30 cellular contexts compared by ENCODE assay signal in the genomic region with DNA sequence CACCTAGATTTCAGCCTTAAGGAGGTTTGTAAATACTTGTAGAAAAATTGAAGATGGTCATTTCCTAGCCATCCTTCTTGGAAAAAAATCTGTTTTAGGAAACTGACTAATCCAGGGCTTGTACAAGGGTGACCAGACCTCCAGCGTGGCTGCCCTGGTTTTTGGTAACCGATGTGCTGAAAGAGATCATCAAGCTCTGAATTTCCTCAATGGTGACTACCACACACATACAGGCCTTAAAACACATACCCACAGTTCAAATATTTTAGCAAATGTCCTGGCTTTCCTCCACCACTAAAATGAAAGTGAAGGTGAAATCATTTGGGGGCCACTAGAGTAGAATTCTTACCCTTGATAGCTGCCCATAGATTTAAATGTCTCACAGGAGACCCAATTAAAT.
DNase-seq lines count a peak whose midpoint lies in the region; ATAC-seq and TF ChIP-seq lines count a peak whose summit lies in the region.
"Had no signal": no experiment of that assay in that cellular context is flagged by ENCODE, and none has a peak within 500 bp of the region (broad histone marks: within the 10 kb centered on the region; RNA-seq: fewer than 3 reads in every experiment).

No MANE protein-coding gene starts in this region.

- H2BK12ac ChIP-seq in mesenchymal stem cell (ENCODE audit: low read length in 2 of 2): no peak overlapping the region

- no peak overlapping the region for H2BK5ac ChIP-seq in mesenchymal stem cell (ENCODE audit: low read depth, low read length, poor library complexity, severe bottlenecking)

- no peak overlapping the region for H4K91ac ChIP-seq in mesenchymal stem cell (ENCODE audit: low read length)

- POLR2A ChIA-PET in activated CD4-positive, alpha-beta memory T cell treated with anti-CD3 and anti-CD28 coated beads, Interleukin-2, amount 10 ng/mL, durations not matched to agents 7 days and 5 days (lab: Charles Lee): no interaction called here
- POLR2A ChIA-PET in activated CD4-positive, alpha-beta memory T cell treated with anti-CD3 and anti-CD28 coated beads for 36 hours (lab: Charles Lee): no interaction called here

- H2BK120ac ChIP-seq in mesenchymal stem cell (ENCODE audit: low read depth, low read length): no peak overlapping the region

- H3K4me1 ChIP-seq in mesenchymal stem cell (ENCODE audit: control insufficient read depth, insufficient read depth, low read depth, low read length) (peaks cover 7% of the 10 kb centered on the region), suprapubic skin (peaks cover 11% of the 10 kb centered on the region)

- peaks cover 29% of the 10 kb centered on the region for H3K36me3 Mint-ChIP-seq in activated CD4-positive, alpha-beta memory T cell treated with anti-CD3 and anti-CD28 coated beads, Interleukin-2, amount 10 ng/mL, durations not matched to agents 7 days and 5 days (ENCODE audit: low read depth)
- peaks cover 6% of the 10 kb centered on the region for H3K36me3 Mint-ChIP-seq in activated CD4-positive, alpha-beta memory T cell treated with anti-CD3 and anti-CD28 coated beads for 36 hours
- no peaks in the 10 kb centered on the region for H3K36me3 Mint-ChIP-seq in activated T-helper 17 cell treated with anti-CD3 and anti-CD28 coated beads, Interleukin-2, amount 50 U/mL, for 72 hours (ENCODE audit: low read depth)
- H3K36me3 Mint-ChIP-seq: memory B cell had no signal

- H3K79me1 ChIP-seq in mesenchymal stem cell (replicated peaks; ENCODE audit: low read length, poor library complexity, severe bottlenecking): no peaks in the 10 kb centered on the region

- H2BK15ac ChIP-seq in mesenchymal stem cell (ENCODE audit: low read depth, poor library complexity, severe bottlenecking): no peak overlapping the region

- no peak for TF ChIP-seq CTCF in suprapubic skin (IDR thresholded peaks at IDR 0.05)

- H3K14ac ChIP-seq in mesenchymal stem cell (ENCODE audit: low read length in 2 of 2): no peak overlapping the region

- ATAC-seq in activated T-helper 17 cell treated with anti-CD3 and anti-CD28 coated beads, Interleukin-2, amount 50 U/mL, for 72 hours (replicated peaks): no peak
- ATAC-seq: A549; gastroesophageal sphincter; left colon; stimulated activated naive CD8-positive, alpha-beta T cell treated with anti-CD3 and anti-CD28 coated beads, Interleukin-15, Interleukin-2, amounts not matched to agents 100 U/mL and 50 U/mL, for 24 hours had no signal

- no peak overlapping the region for H3K23ac ChIP-seq in mesenchymal stem cell (ENCODE audit: low read length in 2 of 2)

- no peak overlapping the region for H3K9ac ChIP-seq in mesenchymal stem cell (ENCODE audit: low read length)

- H3K4me3 ChIP-seq in mesenchymal stem cell (ENCODE audit: insufficient read depth in 1 of 2, low read depth in 1 of 2, low read length in 2 of 2) (no peak overlapping the region), suprapubic skin (no peak overlapping the region)
- H3K4me3 ChIP-seq: A549, gastroesophageal sphincter, MG63, prostate gland, tibial artery had no signal

- no peak for TF ChIP-seq EP300 in suprapubic skin (IDR thresholded peaks at IDR 0.05)

- no peak overlapping the region for H2AK5ac ChIP-seq in mesenchymal stem cell (ENCODE audit: low read length, severe bottlenecking)

- WGBS in mesenchymal stem cell: 29% methylated on average over 2 of the region's 2 CpGs
- WGBS in suprapubic skin: 95% methylated on average over 2 of the region's 2 CpGs

- H3K27me3 ChIP-seq in mesenchymal stem cell (ENCODE audit: control insufficient read depth in 1 of 2, insufficient read depth in 1 of 2, low read length in 2 of 2) (no peaks in the 10 kb centered on the region), suprapubic skin (no peaks in the 10 kb centered on the region)
- H3K27me3 ChIP-seq: gastroesophageal sphincter, MG63, neutrophil, tibial artery had no signal

- CTCF ChIA-PET in activated CD4-positive, alpha-beta memory T cell treated with anti-CD3 and anti-CD28 coated beads, Interleukin-2, amount 10 ng/mL, durations not matched to agents 7 days and 5 days (lab: Charles Lee): no interaction called here
- CTCF ChIA-PET in activated CD4-positive, alpha-beta memory T cell treated with anti-CD3 and anti-CD28 coated beads for 36 hours (lab: Charles Lee): no interaction called here

- H3K36me3 ChIP-seq in mesenchymal stem cell (ENCODE audit: control insufficient read depth in 1 of 2, insufficient read depth in 2 of 2, low read depth in 1 of 2, low read length in 2 of 2) (no peaks in the 10 kb centered on the region), suprapubic skin (no peaks in the 10 kb centered on the region)
- H3K36me3 ChIP-seq: gastroesophageal sphincter, MG63, neutrophil, prostate gland, tibial artery had no signal

- H4K8ac ChIP-seq in mesenchymal stem cell (ENCODE audit: low read length): no peak overlapping the region

- no peak overlapping the region for H3K4me2 ChIP-seq in mesenchymal stem cell (ENCODE audit: low read length, poor library complexity, severe bottlenecking)
- H3K4me2 ChIP-seq: A549 had no signal

- intact Hi-C loops in activated CD4-positive, alpha-beta memory T cell treated with anti-CD3 and anti-CD28 coated beads for 36 hours (cut with micrococcal nuclease): loop anchor here (5.0 to 10.0 kb wide), 2 partner anchors 209 to 428 kb away; no protein-coding TSS in a partner anchor

- H3K9me3 ChIP-seq in mesenchymal stem cell (ENCODE audit: control insufficient read depth, low read length): no peaks in the 10 kb centered on the region
- H3K9me3 ChIP-seq in suprapubic skin: no peaks in the 10 kb centered on the region
- H3K9me3 ChIP-seq: A549, gastroesophageal sphincter, MG63, neutrophil, prostate gland, tibial artery had no signal

- H3K27ac ChIP-seq in mesenchymal stem cell (ENCODE audit: low read length, poor library complexity, severe bottlenecking) (no peak overlapping the region), suprapubic skin (no peak overlapping the region)
- H3K27ac ChIP-seq: A549, gastroesophageal sphincter, neutrophil, prostate gland, tibial artery had no signal

- no peak for DNase-seq in activated CD4-positive, alpha-beta memory T cell treated with anti-CD3 and anti-CD28 coated beads, Interleukin-2, amount 10 ng/mL, durations not matched to agents 7 days and 5 days
- no peak for DNase-seq in activated CD4-positive, alpha-beta memory T cell treated with anti-CD3 and anti-CD28 coated beads for 36 hours
- DNase-seq in ELR (ENCODE audit: low read depth): peak; percentile 25
- DNase-seq in mesenchymal stem cell: peak; percentile 22
- no peak for DNase-seq in suprapubic skin (ENCODE audit: low spot score in 2 of 2)
- DNase-seq in foreskin melanocyte: no peak
- DNase-seq in stimulated activated naive CD4-positive, alpha-beta T cell (lab: John Stamatoyannopoulos, UW): no peak
- DNase-seq: activated CD4-positive, alpha-beta T cell treated with anti-CD3 and anti-CD28 coated beads, Interleukin-2, amount 50 U/mL, for 48 hours; activated CD4-positive, CD25-positive, alpha-beta regulatory T cell; activated naive CD4-positive, alpha-beta T cell treated with anti-CD3 and anti-CD28 coated beads for 36 hours; COR-L47; DMS53; H9; hippocampal formation; immature natural killer cell; left colon; MG63; NCI-H2029; NCI-H524 treated with DMSO at 0.1 percent for 48 hours; NK-92 treated with Interleukin-12 subunit alpha and Interleukin-12 subunit beta, amount 100 ng/mL, for 24 hours; SHP77; stimulated activated naive CD8-positive, alpha-beta T cell treated with anti-CD3 and anti-CD28 coated beads, Interleukin-15, Interleukin-2, amounts not matched to agents 100 U/mL and 50 U/mL, for 24 hours; SW 1271; tibial artery had no signal

- peak overlapping the region; percentile 17 for H3K27ac Mint-ChIP-seq in activated CD4-positive, alpha-beta memory T cell treated with anti-CD3 and anti-CD28 coated beads, Interleukin-2, amount 10 ng/mL, durations not matched to agents 7 days and 5 days
- H3K27ac Mint-ChIP-seq in activated CD4-positive, alpha-beta memory T cell treated with anti-CD3 and anti-CD28 coated beads for 36 hours: no peak overlapping the region
- H3K27ac Mint-ChIP-seq in activated T-helper 17 cell treated with anti-CD3 and anti-CD28 coated beads, Interleukin-2, amount 50 U/mL, for 72 hours: peak overlapping the region; percentile 82
- H3K27ac Mint-ChIP-seq: activated naive CD4-positive, alpha-beta T cell treated with anti-CD3 and anti-CD28 coated beads for 36 hours; H9; immature natural killer cell; memory B cell had no signal

- H3K4ac ChIP-seq in mesenchymal stem cell (ENCODE audit: low read depth in 1 of 2, low read length in 2 of 2): no peak overlapping the region

- TF ChIP-seq POLR2A in suprapubic skin (IDR thresholded peaks at IDR 0.05): no peak

- peaks cover 8% of the 10 kb centered on the region for H3K9me3 Mint-ChIP-seq in activated CD4-positive, alpha-beta memory T cell treated with anti-CD3 and anti-CD28 coated beads, Interleukin-2, amount 10 ng/mL, durations not matched to agents 7 days and 5 days
- no peaks in the 10 kb centered on the region for H3K9me3 Mint-ChIP-seq in activated CD4-positive, alpha-beta memory T cell treated with anti-CD3 and anti-CD28 coated beads for 36 hours
- H3K9me3 Mint-ChIP-seq in activated T-helper 17 cell treated with anti-CD3 and anti-CD28 coated beads, Interleukin-2, amount 50 U/mL, for 72 hours: peaks cover 6% of the 10 kb centered on the region
- H3K9me3 Mint-ChIP-seq: activated naive CD4-positive, alpha-beta T cell treated with anti-CD3 and anti-CD28 coated beads for 36 hours; H9; immature natural killer cell; memory B cell had no signal

- no peak overlapping the region for H3K18ac ChIP-seq in mesenchymal stem cell (ENCODE audit: low read depth in 1 of 2, low read length in 2 of 2)

- no peaks in the 10 kb centered on the region for H3K27me3 Mint-ChIP-seq in activated CD4-positive, alpha-beta memory T cell treated with anti-CD3 and anti-CD28 coated beads, Interleukin-2, amount 10 ng/mL, durations not matched to agents 7 days and 5 days
- no peaks in the 10 kb centered on the region for H3K27me3 Mint-ChIP-seq in activated CD4-positive, alpha-beta memory T cell treated with anti-CD3 and anti-CD28 coated beads for 36 hours
- no peaks in the 10 kb centered on the region for H3K27me3 Mint-ChIP-seq in activated T-helper 17 cell treated with anti-CD3 and anti-CD28 coated beads, Interleukin-2, amount 50 U/mL, for 72 hours

- H3K4me3 Mint-ChIP-seq in activated CD4-positive, alpha-beta memory T cell treated with anti-CD3 and anti-CD28 coated beads, Interleukin-2, amount 10 ng/mL, durations not matched to agents 7 days and 5 days: no peak overlapping the region
- no peak overlapping the region for H3K4me3 Mint-ChIP-seq in activated CD4-positive, alpha-beta memory T cell treated with anti-CD3 and anti-CD28 coated beads for 36 hours
- H3K4me3 Mint-ChIP-seq in activated T-helper 17 cell treated with anti-CD3 and anti-CD28 coated beads, Interleukin-2, amount 50 U/mL, for 72 hours: peak overlapping the region; percentile 46
- H3K4me3 Mint-ChIP-seq: activated naive CD4-positive, alpha-beta T cell treated with anti-CD3 and anti-CD28 coated beads for 36 hours; H9; immature natural killer cell; memory B cell had no signal

- peaks cover 83% of the 10 kb centered on the region for H3K4me1 Mint-ChIP-seq in activated CD4-positive, alpha-beta memory T cell treated with anti-CD3 and anti-CD28 coated beads, Interleukin-2, amount 10 ng/mL, durations not matched to agents 7 days and 5 days
- H3K4me1 Mint-ChIP-seq in activated CD4-positive, alpha-beta memory T cell treated with anti-CD3 and anti-CD28 coated beads for 36 hours (ENCODE audit: low read depth): peaks cover 79% of the 10 kb centered on the region
- peaks cover 59% of the 10 kb centered on the region for H3K4me1 Mint-ChIP-seq in activated T-helper 17 cell treated with anti-CD3 and anti-CD28 coated beads, Interleukin-2, amount 50 U/mL, for 72 hours
- H3K4me1 Mint-ChIP-seq: memory B cell had no signal

- H2AFZ ChIP-seq in mesenchymal stem cell (ENCODE audit: low read depth, low read length): no peak overlapping the region

Comparison
In these comparisons a context has a peak if more than half of its experiments do, and no peak if none do; other contexts are left out.
1. DNase-seq: peak in ELR (single experiment) and mesenchymal stem cell (single experiment); none in activated CD4-positive, alpha-beta memory T cell treated with anti-CD3 and anti-CD28 coated beads, Interleukin-2, amount 10 ng/mL, durations not matched to agents 7 days and 5 days (single experiment), activated CD4-positive, alpha-beta memory T cell treated with anti-CD3 and anti-CD28 coated beads for 36 hours (single experiment), suprapubic skin (0 of 2), foreskin melanocyte (single experiment) and stimulated activated naive CD4-positive, alpha-beta T cell (0 of 6).